ENCODE assay signal across 16 cellular contexts in the genomic region with DNA sequence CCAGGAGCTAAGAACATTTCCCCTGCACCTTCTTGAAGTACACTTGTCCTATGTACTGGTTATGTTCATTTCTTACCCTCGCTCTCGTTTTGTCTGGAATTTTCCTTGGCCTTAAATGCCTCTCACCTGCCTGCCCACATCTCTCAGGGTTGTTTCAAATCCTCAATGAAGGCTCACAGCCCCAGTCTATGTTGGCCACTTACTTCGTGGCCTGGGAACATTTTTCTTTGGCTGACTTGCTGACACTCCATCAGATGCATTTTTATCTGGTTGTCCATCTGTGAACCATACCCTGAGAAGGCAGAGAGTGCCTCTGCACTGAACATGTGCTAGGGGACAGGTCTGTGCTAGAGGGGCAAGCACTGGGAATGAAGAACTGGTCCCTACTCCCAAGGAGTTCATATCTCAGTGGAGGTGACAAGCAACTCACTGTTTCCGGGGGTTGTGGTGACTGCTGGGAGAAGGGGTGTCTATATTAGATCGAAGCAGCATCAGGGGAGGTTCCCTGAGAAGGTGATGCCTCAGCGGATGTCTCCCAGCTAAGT.
"Had no signal": no experiment of that assay in that cellular context is flagged by ENCODE, and none has a peak within 500 bp of the region (broad histone marks: within the 10 kb centered on the region; RNA-seq: fewer than 3 reads in every experiment).

No MANE protein-coding gene starts in this region.

- H3K27ac ChIP-seq: body of pancreas, prostate gland, right atrium auricular region, thyroid gland, VCaP had no signal

- H3K27ac Mint-ChIP-seq: activated CD8-positive, alpha-beta memory T cell treated with anti-CD3 and anti-CD28 coated beads, Interleukin-2, amount 10 ng/mL, durations not matched to agents 7 days and 5 days; activated naive CD8-positive, alpha-beta T cell treated with anti-CD3 and anti-CD28 coated beads, Interleukin-2, amount 10 ng/mL, durations not matched to agents 7 days and 5 days had no signal

- H3K4me1 ChIP-seq: prostate gland, thyroid gland had no signal

- H3K9me3 Mint-ChIP-seq: activated naive CD8-positive, alpha-beta T cell treated with anti-CD3 and anti-CD28 coated beads, Interleukin-2, amount 10 ng/mL, durations not matched to agents 7 days and 5 days had no signal

- ATAC-seq: activated CD8-positive, alpha-beta memory T cell treated with anti-CD3 and anti-CD28 coated beads, Interleukin-2, amount 10 ng/mL, durations not matched to agents 7 days and 5 days; body of pancreas; naive thymus-derived CD8-positive, alpha-beta T cell had no signal

- H3K9me3 ChIP-seq: body of pancreas, prostate gland, right atrium auricular region, thyroid gland had no signal

- DNase-seq: activated CD4-positive, alpha-beta T cell treated with anti-CD3 and anti-CD28 coated beads, Interleukin-2, amount 50 U/mL, for 48 hours; activated CD4-positive, CD25-positive, alpha-beta regulatory T cell treated with anti-CD3 and anti-CD28 coated beads, Interleukin-2, amount 50 U/mL, for 72 hours; activated CD8-positive, alpha-beta memory T cell treated with anti-CD3 and anti-CD28 coated beads, Interleukin-2, amount 10 ng/mL, durations not matched to agents 7 days and 5 days; activated naive CD8-positive, alpha-beta T cell treated with anti-CD3 and anti-CD28 coated beads, Interleukin-2, amount 10 ng/mL, durations not matched to agents 7 days and 5 days; amygdala; body of pancreas; dermis blood vessel endothelial cell; effector memory CD4-positive, alpha-beta T cell; naive thymus-derived CD8-positive, alpha-beta T cell; nucleus accumbens; stimulated activated CD4-positive, alpha-beta T cell treated with anti-CD3 and anti-CD28 coated beads, Interleukin-2, amount 100 ng/mL, for 24 hours; stimulated activated naive CD4-positive, alpha-beta T cell treated with Interleukin-2 at 50 U/mL for 16 hours; thyroid gland had no signal

- H3K4me3 ChIP-seq: body of pancreas, prostate gland, right atrium auricular region, thyroid gland had no signal

- H3K27me3 ChIP-seq: body of pancreas, right atrium auricular region, thyroid gland had no signal

- H3K4me3 Mint-ChIP-seq: activated CD8-positive, alpha-beta memory T cell treated with anti-CD3 and anti-CD28 coated beads, Interleukin-2, amount 10 ng/mL, durations not matched to agents 7 days and 5 days; activated naive CD8-positive, alpha-beta T cell treated with anti-CD3 and anti-CD28 coated beads, Interleukin-2, amount 10 ng/mL, durations not matched to agents 7 days and 5 days; naive thymus-derived CD8-positive, alpha-beta T cell had no signal

- H3K36me3 Mint-ChIP-seq: activated CD8-positive, alpha-beta memory T cell treated with anti-CD3 and anti-CD28 coated beads, Interleukin-2, amount 10 ng/mL, durations not matched to agents 7 days and 5 days; naive thymus-derived CD8-positive, alpha-beta T cell had no signal

- H3K36me3 ChIP-seq: prostate gland, right atrium auricular region, thyroid gland had no signal
